8 cellular contexts compared by ENCODE assay signal in genomic region chr3:5136619-5137429, GRCh38. TPM values are rescaled to one million over a fixed set of nuclear protein-coding genes. Genes with fewer than 3 reads are reported as not detected.
DNase-seq lines count a peak whose midpoint lies in the region; ATAC-seq and TF ChIP-seq lines count a peak whose summit lies in the region.

No MANE protein-coding gene starts in this region.

- peaks cover 37% of the 10 kb centered on the region for H3K4me1 ChIP-seq in skeletal muscle satellite cell (ENCODE audit: control insufficient read depth, insufficient read depth, low read length)

- H3K36me3 ChIP-seq in SU-DHL-6 (ENCODE audit: low read length) (no peaks in the 10 kb centered on the region), skeletal muscle satellite cell (ENCODE audit: insufficient read depth, low read length) (no peaks in the 10 kb centered on the region)

- no peak overlapping the region for H3K4me3 ChIP-seq in SU-DHL-6 (ENCODE audit: insufficient read depth, low read length, poor library complexity, severe bottlenecking)
- H3K4me3 ChIP-seq in epithelial cell of esophagus (ENCODE audit: low read length) = no peak overlapping the region
- H3K4me3 ChIP-seq in skeletal muscle satellite cell (ENCODE audit: low read length) = no peak overlapping the region

- peak; percentile 66 for TF ChIP-seq CTCF in SU-DHL-6 (IDR thresholded peaks at IDR 0.05; ENCODE audit: insufficient read depth, low read length, poor library complexity, severe bottlenecking)
- peak; percentile 60 for TF ChIP-seq CTCF in epithelial cell of esophagus (IDR thresholded peaks at IDR 0.05; ENCODE audit: insufficient read depth, low read depth, low read length, missing control alignments)

- H3K27me3 ChIP-seq in SU-DHL-6 (ENCODE audit: low read length) = no peaks in the 10 kb centered on the region
- no peaks in the 10 kb centered on the region for H3K27me3 ChIP-seq in skeletal muscle satellite cell (ENCODE audit: control insufficient read depth, insufficient read depth, low read length)

- 0 out of 2 replicates have a peak, but pooled peaks cover 7% of the 10 kb centered on the region for H3F3A ChIP-seq in SU-DHL-6 (ENCODE audit: insufficient read depth)

- H3K9ac ChIP-seq in SU-DHL-6 (ENCODE audit: low read length) (peak overlapping the region; percentile 47), skeletal muscle satellite cell (ENCODE audit: low read depth, low read length) (peak overlapping the region; percentile 6)

- no peaks in the 10 kb centered on the region for H3K9me3 ChIP-seq in SU-DHL-6 (ENCODE audit: insufficient read depth, low read length)
- H3K9me3 ChIP-seq in skeletal muscle satellite cell (replicated peaks; ENCODE audit: low read length) = no peaks in the 10 kb centered on the region

- H3K79me2 ChIP-seq in SU-DHL-6 (ENCODE audit: insufficient read depth, low read length) = peaks cover 96% of the 10 kb centered on the region

- H3K9me2 ChIP-seq in SU-DHL-6 (replicated peaks; ENCODE audit: insufficient read depth, low read length) = no peaks in the 10 kb centered on the region

- ATAC-seq in GM19463 (IDR thresholded peaks at IDR 0.05; ENCODE audit: unreplicated experiment) = peak; percentile 66
- ATAC-seq in HG03439 (IDR thresholded peaks at IDR 0.05; ENCODE audit: unreplicated experiment) = peak; percentile 45

- H4K20me1 ChIP-seq in SU-DHL-6 (ENCODE audit: low read depth, low read length) = no peaks in the 10 kb centered on the region

- no peak overlapping the region for H2AFZ ChIP-seq in SU-DHL-6 (ENCODE audit: low read depth, low read length, severe bottlenecking)

- peak overlapping the region; percentile 75 for H3K27ac ChIP-seq in SU-DHL-6 (ENCODE audit: low read depth, low read length)

- H3K4me2 ChIP-seq in SU-DHL-6 (ENCODE audit: low read depth, low read length, poor library complexity, severe bottlenecking) (peak overlapping the region; percentile 78), skeletal muscle satellite cell (ENCODE audit: low read length) (peak overlapping the region; percentile 26)

- peak; percentile 34 for DNase-seq in GF-D8 (lab: John Stamatoyannopoulos, UW)
- peak; percentile 83 for DNase-seq in epithelial cell of esophagus (ENCODE audit: low read depth)
- DNase-seq in NCI-H1105 treated with DMSO at 0.1 percent for 48 hours (lab: John Stamatoyannopoulos, UW) = no peak
- no peak for DNase-seq in NCI-H187 (lab: John Stamatoyannopoulos, UW)

RNA-seq across cellular contexts. Expression of gene ARL8B, which starts 14.7 kb away (rescaled TPM):
- 63.3 and 78.3 TPM in 2 replicates for total RNA-seq in skeletal muscle satellite cell (2012; rRNA removed)

RNA-seq across cellular contexts. Expression of gene EDEM1, which starts 50.7 kb away (rescaled TPM):
- total RNA-seq in skeletal muscle satellite cell (2012; rRNA removed) = 30.8 and 35.7 TPM in 2 replicates

Comparison
In these comparisons a context has a peak if more than half of its experiments do, and no peak if none do; other contexts are left out.
1. DNase-seq: peak in GF-D8 (single experiment) and epithelial cell of esophagus (single experiment); none in NCI-H1105 treated with DMSO at 0.1 percent for 48 hours (single experiment) and NCI-H187 (0 of 2).